Comparison of ENCODE assay signal across 35 cellular contexts in the genomic region with DNA sequence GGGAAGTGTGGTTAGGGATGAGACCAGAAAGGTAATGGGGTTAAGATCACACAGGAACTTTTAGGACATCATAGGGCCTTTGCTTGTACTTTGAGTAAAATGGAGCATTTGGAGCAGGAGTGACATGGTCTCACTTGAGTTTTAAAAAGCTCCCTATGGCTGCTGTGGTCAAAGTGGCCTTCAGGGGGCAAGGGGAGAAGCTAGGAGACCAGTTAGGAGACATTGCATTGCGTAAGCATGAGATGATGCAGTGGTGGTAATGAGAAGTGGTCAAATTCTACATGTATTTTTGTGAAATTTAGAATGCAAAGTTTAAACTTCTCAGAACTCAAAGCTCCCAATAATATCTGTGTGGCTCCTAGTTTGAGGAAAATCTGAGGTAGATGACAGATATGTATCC. TPM values are rescaled to one million over a fixed set of nuclear protein-coding genes. Genes with fewer than 3 reads are reported as not detected.
"Had no signal": no experiment of that assay in that cellular context is flagged by ENCODE, and none has a peak within 500 bp of the region (broad histone marks: within the 10 kb centered on the region; RNA-seq: fewer than 3 reads in every experiment).

No MANE protein-coding gene starts in this region.

- H3K9me3 Mint-ChIP-seq: activated naive CD4-positive, alpha-beta T cell treated with anti-CD3 and anti-CD28 coated beads for 36 hours; activated naive CD8-positive, alpha-beta T cell treated with anti-CD3 and anti-CD28 coated beads for 36 hours; activated T-helper 1 cell treated with anti-CD3 and anti-CD28 coated beads, Interleukin-12 subunit alpha, Interleukin-12 subunit beta, Interleukin-2, Interleukin-4 antibody, amounts not matched to agents 30 ng/mL and 10 ng/mL and 1 ng/mL, durations not matched to agents 14 hours and 24 hours and 36 hours; brain; nephron; stimulated activated effector memory CD8-positive, alpha-beta T cell treated with anti-CD3 and anti-CD28 coated beads, Interleukin-12 subunit alpha, Interleukin-12 subunit beta, amount 100 ng/mL, for 72 hours; stimulated activated naive CD8-positive, alpha-beta T cell treated with anti-CD3 and anti-CD28 coated beads, Interleukin-15, Interleukin-2, amounts not matched to agents 100 ng/mL and 50 ng/mL, for 24 hours; type B pancreatic cell had no signal

- H3K36me3 Mint-ChIP-seq: activated naive CD8-positive, alpha-beta T cell treated with anti-CD3 and anti-CD28 coated beads for 36 hours; brain; stimulated activated effector memory CD8-positive, alpha-beta T cell treated with anti-CD3 and anti-CD28 coated beads, Interleukin-12 subunit alpha, Interleukin-12 subunit beta, amount 100 ng/mL, for 72 hours; type B pancreatic cell had no signal

- H3K36me3 ChIP-seq: ascending aorta, cardiac muscle cell, colonic mucosa, gastrocnemius medialis, left ventricle myocardium inferior, pancreas, sigmoid colon, thoracic aorta, uterus had no signal

- H3K4me1 ChIP-seq: ascending aorta, colonic mucosa, gastrocnemius medialis, left ventricle myocardium inferior, pancreas, psoas muscle, sigmoid colon, uterus had no signal

- H3K27ac Mint-ChIP-seq: activated naive CD4-positive, alpha-beta T cell treated with anti-CD3 and anti-CD28 coated beads for 36 hours; activated naive CD8-positive, alpha-beta T cell treated with anti-CD3 and anti-CD28 coated beads for 36 hours; activated T-helper 1 cell treated with anti-CD3 and anti-CD28 coated beads, Interleukin-12 subunit alpha, Interleukin-12 subunit beta, Interleukin-2, Interleukin-4 antibody, amounts not matched to agents 30 ng/mL and 10 ng/mL and 1 ng/mL, durations not matched to agents 14 hours and 24 hours and 36 hours; brain; nephron; stimulated activated effector memory CD8-positive, alpha-beta T cell treated with anti-CD3 and anti-CD28 coated beads, Interleukin-12 subunit alpha, Interleukin-12 subunit beta, amount 100 ng/mL, for 72 hours; stimulated activated naive CD8-positive, alpha-beta T cell treated with anti-CD3 and anti-CD28 coated beads, Interleukin-15, Interleukin-2, amounts not matched to agents 100 ng/mL and 50 ng/mL, for 24 hours; type B pancreatic cell had no signal

- DNase-seq: activated CD4-positive, alpha-beta T cell treated with anti-CD3 and anti-CD28 coated beads for 48 hours; activated CD4-positive, alpha-beta T cell treated with anti-CD3 and anti-CD28 coated beads, Interleukin-2, amount 50 U/mL, for 48 hours; activated CD8-positive, alpha-beta memory T cell treated with anti-CD3 and anti-CD28 coated beads for 24 hours; activated effector memory CD4-positive, alpha-beta T cell treated with anti-CD3 and anti-CD28 coated beads, Interleukin-2, amount 50 U/mL, for 16 hours; activated naive CD4-positive, alpha-beta T cell treated with anti-CD3 and anti-CD28 coated beads for 36 hours; activated naive CD8-positive, alpha-beta T cell treated with anti-CD3 and anti-CD28 coated beads for 36 hours; activated T-cell treated with anti-CD3 and anti-CD28 coated beads, Interleukin-2, amount 50 U/mL, for 1 hour; cerebellar nuclear complex; colonic mucosa; effector memory CD4-positive, alpha-beta T cell; erythroblast; gastrocnemius medialis; glutamatergic neuron; islet precursor cell; left ventricle myocardium inferior; mucosa of descending colon; pancreas; psoas muscle; sigmoid colon; small intestine; stimulated activated CD4-positive, alpha-beta T cell treated with anti-CD3 and anti-CD28 coated beads, Interleukin-4, amount 100 ng/mL, for 24 hours; uterus had no signal

- ATAC-seq: activated CD4-positive, CD25-positive, alpha-beta regulatory T cell treated with anti-CD3 and anti-CD28 coated beads, Interleukin-2, amount 50 U/mL, for 24 hours; gastrocnemius medialis; mucosa of descending colon; pancreas; psoas muscle; stimulated activated effector memory CD8-positive, alpha-beta T cell treated with anti-CD3 and anti-CD28 coated beads, Interleukin-12 subunit alpha, Interleukin-12 subunit beta, amount 100 ng/mL, for 72 hours had no signal

- H3K4me3 ChIP-seq: ascending aorta, cardiac muscle cell, colonic mucosa, gastrocnemius medialis, left ventricle myocardium inferior, lung, mucosa of descending colon, pancreas, psoas muscle, sigmoid colon, thoracic aorta, uterus had no signal

- H3K4me1 Mint-ChIP-seq: activated naive CD8-positive, alpha-beta T cell treated with anti-CD3 and anti-CD28 coated beads for 36 hours; stimulated activated effector memory CD8-positive, alpha-beta T cell treated with anti-CD3 and anti-CD28 coated beads, Interleukin-12 subunit alpha, Interleukin-12 subunit beta, amount 100 ng/mL, for 72 hours had no signal

- H3K4me3 Mint-ChIP-seq: activated naive CD4-positive, alpha-beta T cell treated with anti-CD3 and anti-CD28 coated beads for 36 hours; activated naive CD8-positive, alpha-beta T cell treated with anti-CD3 and anti-CD28 coated beads for 36 hours; activated T-helper 1 cell treated with anti-CD3 and anti-CD28 coated beads, Interleukin-12 subunit alpha, Interleukin-12 subunit beta, Interleukin-2, Interleukin-4 antibody, amounts not matched to agents 30 ng/mL and 10 ng/mL and 1 ng/mL, durations not matched to agents 14 hours and 24 hours and 36 hours; brain; nephron; stimulated activated effector memory CD8-positive, alpha-beta T cell treated with anti-CD3 and anti-CD28 coated beads, Interleukin-12 subunit alpha, Interleukin-12 subunit beta, amount 100 ng/mL, for 72 hours; stimulated activated naive CD8-positive, alpha-beta T cell treated with anti-CD3 and anti-CD28 coated beads, Interleukin-15, Interleukin-2, amounts not matched to agents 100 ng/mL and 50 ng/mL, for 24 hours; type B pancreatic cell had no signal

- H3K27ac ChIP-seq: ascending aorta, cardiac muscle cell, colonic mucosa, gastrocnemius medialis, left ventricle myocardium inferior, pancreas, psoas muscle, sigmoid colon, thoracic aorta, uterus, VCaP had no signal

- H3K27me3 Mint-ChIP-seq: activated naive CD8-positive, alpha-beta T cell treated with anti-CD3 and anti-CD28 coated beads for 36 hours; brain; stimulated activated naive CD8-positive, alpha-beta T cell treated with anti-CD3 and anti-CD28 coated beads, Interleukin-15, Interleukin-2, amounts not matched to agents 100 ng/mL and 50 ng/mL, for 24 hours; type B pancreatic cell had no signal

- H3K27me3 ChIP-seq: ascending aorta, cardiac muscle cell, colonic mucosa, gastrocnemius medialis, pancreas, sigmoid colon, uterus had no signal

- H3K9me3 ChIP-seq: ascending aorta, colonic mucosa, gastrocnemius medialis, left ventricle myocardium inferior, mucosa of descending colon, pancreas, psoas muscle, sigmoid colon, thoracic aorta, uterus had no signal

RNA-seq across cellular contexts. Expression of a gene that starts 27.9 kb away (rescaled TPM):
- total RNA-seq: myocyte had no signal
